ENCODE assay signal across 21 cellular contexts in the genomic region with DNA sequence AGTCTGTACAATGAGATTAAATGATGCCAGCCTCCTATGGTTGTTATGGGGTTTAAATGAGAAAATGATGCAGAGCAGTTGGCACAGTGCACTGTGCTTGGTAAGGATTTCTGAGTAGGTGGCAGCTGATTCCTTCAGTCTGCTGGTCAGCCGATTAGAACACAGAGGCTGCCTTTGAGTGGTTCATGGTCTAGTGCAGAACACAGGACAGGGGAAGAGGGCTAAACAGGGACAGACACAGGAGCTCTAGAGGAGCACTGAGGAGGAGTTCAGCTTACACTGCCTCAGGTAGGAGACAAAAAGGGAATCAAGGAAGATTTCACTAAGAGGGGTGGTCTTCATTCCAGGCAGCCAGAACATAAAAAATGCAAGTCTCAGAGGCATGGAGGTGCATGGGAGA. TPM values are rescaled to one million over a fixed set of nuclear protein-coding genes. Genes with fewer than 3 reads are reported as not detected.
DNase-seq lines count a peak whose midpoint lies in the region; ATAC-seq and TF ChIP-seq lines count a peak whose summit lies in the region.
"Had no signal": no experiment of that assay in that cellular context is flagged by ENCODE, and none has a peak within 500 bp of the region (broad histone marks: within the 10 kb centered on the region; RNA-seq: fewer than 3 reads in every experiment).

No MANE protein-coding gene starts in this region.

- H3K4me3 ChIP-seq in breast epithelium (peak overlapping the region; percentile 24 to 49 (median 25)), mammary epithelial cell (replicated peaks in 1 of 3; ENCODE audit: insufficient read depth in 1 of 3, low read depth in 2 of 3, low read length in 3 of 3) (no peak overlapping the region), right cardiac atrium (ENCODE audit: low read length) (peak overlapping the region; percentile 45), psoas muscle (peak overlapping the region; percentile 54), vagina (peak overlapping the region; percentile 8 to 28)
- H3K4me3 ChIP-seq: cardiac muscle cell had no signal

- no peaks in the 10 kb centered on the region for H3K36me3 ChIP-seq in breast epithelium
- no peaks in the 10 kb centered on the region for H3K36me3 ChIP-seq in mammary epithelial cell (ENCODE audit: insufficient read depth, low read length)
- H3K36me3 ChIP-seq in psoas muscle (ENCODE audit: insufficient read depth in 1 of 2, low read depth in 1 of 2), result no peaks in the 10 kb centered on the region
- H3K36me3 ChIP-seq in vagina, result no peaks in the 10 kb centered on the region
- H3K36me3 ChIP-seq: cardiac muscle cell, neutrophil had no signal

- no peaks in the 10 kb centered on the region for H4K20me1 ChIP-seq in mammary epithelial cell (ENCODE audit: insufficient read depth, low read length)

- TF ChIP-seq POLR2A in breast epithelium (IDR thresholded peaks at IDR 0.05), result no peak
- TF ChIP-seq POLR2A in vagina (IDR thresholded peaks at IDR 0.05), result no peak

- dilution Hi-C loops in mammary epithelial cell (cut with HindIII; ENCODE audit: low sequenced_read_pairs), result loop anchor here (5.0 kb wide), 1 partner anchor 60 kb away; no protein-coding TSS in a partner anchor

- H3K27me3 ChIP-seq in breast epithelium (no peaks in the 10 kb centered on the region), mammary epithelial cell (ENCODE audit: insufficient read depth, low read length) (no peaks in the 10 kb centered on the region), right cardiac atrium (ENCODE audit: control insufficient read depth, insufficient read depth) (no peaks in the 10 kb centered on the region), psoas muscle (ENCODE audit: insufficient read depth in 3 of 3, low read length in 2 of 3) (no peaks in the 10 kb centered on the region), vagina (no peaks in the 10 kb centered on the region)
- H3K27me3 ChIP-seq: cardiac muscle cell, neutrophil had no signal

- no peak for TF ChIP-seq CTCF in breast epithelium (IDR thresholded peaks at IDR 0.05)
- TF ChIP-seq CTCF in mammary epithelial cell (conservative IDR thresholded peaks at IDR 0.05 in 1 of 2, IDR thresholded peaks at IDR 0.05 in 1 of 2; ENCODE audit: extremely low read depth in 1 of 2, insufficient read depth in 1 of 2, low read depth in 1 of 2, low read length in 2 of 2), result no peak
- TF ChIP-seq CTCF in psoas muscle (IDR thresholded peaks at IDR 0.05), result no peak
- no peak for TF ChIP-seq CTCF in vagina (IDR thresholded peaks at IDR 0.05)

- ATAC-seq in right cardiac atrium (peak in 1 of 2 donors; percentile 9), psoas muscle (no peak), GM21515 (IDR thresholded peaks at IDR 0.05; ENCODE audit: unreplicated experiment) (no peak)

- H3K79me2 ChIP-seq in mammary epithelial cell (ENCODE audit: insufficient read depth, low read length), result no peaks in the 10 kb centered on the region

- intact Hi-C loops in breast epithelium (cut with DNase I; ENCODE audit: low total_unique reads), result no loop called here
- intact Hi-C loops in mammary epithelial cell (cut with micrococcal nuclease), result no loop called here
- intact Hi-C loops in right cardiac atrium (cut with DNase I), result loop anchor here in 1 of 4 donors (5.0 kb wide), 1 partner anchor 65 kb away; no protein-coding TSS in a partner anchor
- intact Hi-C loops in psoas muscle (cut with DNase I), result loop anchor here in 1 of 2 donors (5.0 kb wide), 1 partner anchor 65 kb away; no protein-coding TSS in a partner anchor
- intact Hi-C loops in vagina (cut with DNase I), result no loop called here

- no peak overlapping the region for H3K4me2 ChIP-seq in mammary epithelial cell (ENCODE audit: insufficient read depth, low read depth, low read length)

- H3K27ac ChIP-seq in breast epithelium (no peak overlapping the region), mammary epithelial cell (ENCODE audit: insufficient read depth, low read depth, low read length) (no peak overlapping the region), right cardiac atrium (ENCODE audit: low read length) (peak overlapping the region; percentile 79), psoas muscle (no peak overlapping the region), vagina (peak overlapping the region; percentile 13)
- H3K27ac ChIP-seq: 22Rv1, cardiac muscle cell, neutrophil had no signal

- 100% methylated on average over 1 of the region's 1 CpG for WGBS in mammary epithelial cell (ENCODE audit: low coverage, missing lambda C conversion rate)
- WGBS in right cardiac atrium, result 34% methylated on average over 1 of the region's 1 CpG
- 65 to 67% (median 67%) methylated on average over 1 of the region's 1 CpG for WGBS in psoas muscle, 3 donors

- DNase-seq in breast epithelium (ENCODE audit: low spot score in 2 of 2), result no peak
- no peak for DNase-seq in mammary epithelial cell
- no peak for DNase-seq in right cardiac atrium
- DNase-seq in psoas muscle, result no peak
- DNase-seq in vagina (ENCODE audit: extremely low spot score in 2 of 2), result no peak
- no peak for DNase-seq in activated CD4-positive, alpha-beta T cell treated with anti-CD3 and anti-CD28 coated beads, Interleukin-2, amount 50 U/mL, for 4 hours
- DNase-seq in HCEC 1CT, result no peak
- DNase-seq: activated CD4-positive, alpha-beta T cell treated with anti-CD3 and anti-CD28 coated beads, Interleukin-2, amount 10 ng/mL, durations not matched to agents 24 days and 14 days; activated effector memory CD4-positive, alpha-beta T cell treated with anti-CD3 and anti-CD28 coated beads, Interleukin-2, amount 50 U/mL, for 16 hours; effector CD8-positive, alpha-beta T cell; MV-4-11; NCI-H1930; NCI-H446; stimulated activated CD4-positive, alpha-beta T cell treated with anti-CD3 and anti-CD28 coated beads, Interleukin-15, amount 100 ng/mL, for 24 hours had no signal

- CTCF ChIA-PET in mammary epithelial cell (lab: Charles Lee; ENCODE audit: low non-redundant PET), result no interaction called here

- in situ Hi-C loops in mammary epithelial cell (cut with MboI; ENCODE audit: low sequenced_read_pairs in 2 of 2), result no loop called here

- H2AFZ ChIP-seq in mammary epithelial cell (ENCODE audit: low read depth, low read length), result no peak overlapping the region

- BruUV-seq in mammary epithelial cell (replicated peaks; lab: Mats Ljungman, UMichigan), result no TSS peak

- H3K9ac ChIP-seq in mammary epithelial cell (ENCODE audit: insufficient read depth, low read length), result no peak overlapping the region

- H3K4me1 ChIP-seq in breast epithelium (peaks cover 0 to 5% of the 10 kb centered on the region in 2 donors), mammary epithelial cell (ENCODE audit: insufficient read depth, low read length) (no peaks in the 10 kb centered on the region), right cardiac atrium (ENCODE audit: control insufficient read depth, insufficient read depth, low read length) (peaks cover 21% of the 10 kb centered on the region), psoas muscle (peaks cover 6% of the 10 kb centered on the region), vagina (no peaks in the 10 kb centered on the region)

- H3K9me3 ChIP-seq in breast epithelium (no peaks in the 10 kb centered on the region), mammary epithelial cell (replicated peaks; ENCODE audit: insufficient read depth, low read length) (no peaks in the 10 kb centered on the region), right cardiac atrium (ENCODE audit: control insufficient read depth, low read length) (no peaks in the 10 kb centered on the region), psoas muscle (no peaks in the 10 kb centered on the region), vagina (no peaks in the 10 kb centered on the region)
- H3K9me3 ChIP-seq: neutrophil had no signal

RNA-seq across cellular contexts. Expression of a gene that starts 1.4 kb away (rescaled TPM):
- total RNA-seq in breast epithelium (10 to 100 TPM in 2 of 3 donors, 1 to 10 TPM in 1; 9.4 to 39.0 (median 24.2) TPM), mammary epithelial cell (not detected), right cardiac atrium (10 to 100 TPM; 21.7 to 49.4 (median 44.4) TPM), psoas muscle (10 to 100 TPM in 2 of 4 donors, 1 to 10 TPM in 2; 8.2 to 29.7 (median 14.7) TPM), vagina (36.1 TPM)
- polyA plus RNA-seq in mammary epithelial cell (not detected), right cardiac atrium (30.4 TPM), psoas muscle (10 to 100 TPM in 2 of 3 donors, 1 to 10 TPM in 1; 9.2 to 19.7 (median 10.9) TPM)
- not detected for polyA minus RNA-seq in mammary epithelial cell
- polyA plus RNA-seq: cardiac muscle cell had no signal

RNA-seq across cellular contexts. Expression of a gene that starts 16.8 kb away (rescaled TPM):
- total RNA-seq in breast epithelium (10 to 100 TPM in 1 of 3 donors, 1 to 10 TPM in 1, not detected in 1; 7.2 to 31.3 TPM), mammary epithelial cell (1 to 10 TPM; 7.0 to 7.2 TPM), right cardiac atrium (not detected), psoas muscle (not detected), vagina (2.2 TPM)
- polyA plus RNA-seq in mammary epithelial cell (7.6 TPM), right cardiac atrium (0.07 TPM), psoas muscle (under 1 TPM in 1 of 3 donors, not detected in 2; 0.12 TPM)
- polyA minus RNA-seq in mammary epithelial cell, result 0.93 TPM
- total RNA-seq: activated CD4-positive, alpha-beta T cell treated with anti-CD3 and anti-CD28 coated beads, Interleukin-2, amount 10 ng/mL, durations not matched to agents 24 days and 14 days; RPMI7951 had no signal
- polyA plus RNA-seq: cardiac muscle cell had no signal

RNA-seq across cellular contexts. Expression of a gene that starts 32.4 kb away (rescaled TPM):
- total RNA-seq in breast epithelium (10 to 100 TPM in 2 of 3 donors, not detected in 1; 19.3 to 30.1 TPM), mammary epithelial cell (1 to 10 TPM in 1 of 2 donors, under 1 TPM in 1; 0.67 to 5.1 TPM), right cardiac atrium (1 to 10 TPM in 3 of 4 donors, under 1 TPM in 1; 0.68 to 1.6 (median 1.3) TPM), psoas muscle (not detected), vagina (1.2 TPM)
- polyA plus RNA-seq in mammary epithelial cell (2.2 TPM), right cardiac atrium (0.70 TPM), psoas muscle (not detected)
- 3.3 TPM for polyA minus RNA-seq in mammary epithelial cell
- total RNA-seq: activated CD4-positive, alpha-beta T cell treated with anti-CD3 and anti-CD28 coated beads, Interleukin-2, amount 10 ng/mL, durations not matched to agents 24 days and 14 days; RPMI7951 had no signal

RNA-seq across cellular contexts. Expression of a gene that starts 35.4 kb away (rescaled TPM):
- not detected for total RNA-seq in breast epithelium
- total RNA-seq in mammary epithelial cell, result under 1 TPM; 0.17 to 0.49 TPM
- polyA plus RNA-seq in mammary epithelial cell, result 0.07 TPM
- not detected for polyA minus RNA-seq in mammary epithelial cell
- total RNA-seq in right cardiac atrium, result 1 to 10 TPM in 2 of 4 donors, under 1 TPM in 2; 0.79 to 1.4 (median 1.1) TPM
- 0.18 TPM for polyA plus RNA-seq in right cardiac atrium
- under 1 TPM in 1 of 4 donors, not detected in 3; 0.11 TPM for total RNA-seq in psoas muscle
- polyA plus RNA-seq in psoas muscle, result under 1 TPM in 1 of 3 donors, not detected in 2; 0.01 TPM
- not detected for total RNA-seq in vagina
- total RNA-seq: activated CD4-positive, alpha-beta T cell treated with anti-CD3 and anti-CD28 coated beads, Interleukin-2, amount 10 ng/mL, durations not matched to agents 24 days and 14 days; cardiac muscle cell; mesothelial cell of epicardium; renal cortical epithelial cell; RPMI7951 had no signal
- polyA plus RNA-seq: cardiac muscle cell had no signal

RNA-seq across cellular contexts. Expression of a gene that starts 56.6 kb away (rescaled TPM):
- total RNA-seq in breast epithelium (1 to 10 TPM; 1.3 to 5.8 (median 1.3) TPM), mammary epithelial cell (100 to 1,000 TPM in 1 of 2 donors, 1 to 10 TPM in 1; 1.7 to 121 TPM), right cardiac atrium (1 to 10 TPM in 3 of 4 donors, under 1 TPM in 1; 0.67 to 3.5 (median 1.5) TPM), psoas muscle (under 1 TPM in 2 of 4 donors, not detected in 2; 0.25 to 0.36 TPM), vagina (11.0 TPM)
- polyA plus RNA-seq in mammary epithelial cell (215 TPM), right cardiac atrium (0.54 TPM), psoas muscle (1 to 10 TPM; 1.1 to 1.9 (median 1.6) TPM)
- 326 TPM for polyA minus RNA-seq in mammary epithelial cell

Comparison
In these comparisons a context has a peak if more than half of its experiments do, and no peak if none do; other contexts are left out.
1. H3K4me3 ChIP-seq: peak in breast epithelium (3 of 3), right cardiac atrium (single experiment), psoas muscle (single experiment) and vagina (2 of 2); none in mammary epithelial cell (0 of 3).
2. RNA of a gene that starts 1.4 kb away (total RNA-seq): 21.7 to 49.4 TPM in right cardiac atrium, 36.1 TPM in vagina (single experiment), 9.4 to 39.0 TPM in breast epithelium and 8.2 to 29.7 TPM in psoas muscle; not detected in mammary epithelial cell; every median in the first group is over 4 times any median in the second.
3. H3K27ac ChIP-seq: peak in right cardiac atrium (single experiment) and vagina (single experiment); none in breast epithelium (0 of 2), mammary epithelial cell (single experiment) and psoas muscle (single experiment).